In the genomic region with DNA sequence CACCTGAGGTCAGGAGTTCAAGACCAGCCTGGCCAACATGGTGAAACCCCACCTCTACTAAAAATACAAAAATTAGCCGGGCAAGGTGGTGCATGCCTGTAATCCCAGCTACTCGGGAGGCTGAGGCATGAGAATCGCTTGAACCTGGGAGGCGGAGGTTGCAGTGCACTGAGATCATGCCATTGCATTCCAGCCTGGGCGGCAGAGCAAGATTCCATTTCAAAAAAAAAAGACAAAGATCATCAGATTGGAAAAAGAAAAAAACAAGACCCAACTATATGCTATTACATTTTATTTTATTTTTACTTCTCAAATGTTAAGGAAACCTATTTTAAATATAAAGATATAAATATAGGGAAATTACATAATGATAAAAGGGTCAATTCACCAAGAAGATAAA, we compare ENCODE assay signal across 1 cellular context. TPM values are rescaled to one million over a fixed set of nuclear protein-coding genes. Genes with fewer than 3 reads are reported as not detected.
"Had no signal": no experiment of that assay in that cellular context is flagged by ENCODE, and none has a peak within 500 bp of the region (broad histone marks: within the 10 kb centered on the region; RNA-seq: fewer than 3 reads in every experiment).

No MANE protein-coding gene starts in this region.

RNA-seq across cellular contexts. Expression of a gene that starts 25.0 kb away (rescaled TPM):
- total RNA-seq: MCF 10A had no signal
